ENCODE assay signal across 28 cellular contexts in genomic region chr12:68499616-68500015, GRCh38.
"Had no signal": no experiment of that assay in that cellular context is flagged by ENCODE, and none has a peak within 500 bp of the region (broad histone marks: within the 10 kb centered on the region; RNA-seq: fewer than 3 reads in every experiment).

No MANE protein-coding gene starts in this region.

- H3K36me3 ChIP-seq: colonic mucosa, gastroesophageal sphincter, heart left ventricle, ovary, right lobe of liver, suprapubic skin, transverse colon, upper lobe of right lung, uterus had no signal

- H3K4me3 ChIP-seq: colonic mucosa, gastroesophageal sphincter, heart left ventricle, hepatocyte, lung, ovary, psoas muscle, right lobe of liver, suprapubic skin, transverse colon, upper lobe of right lung, uterus had no signal

- H3K4me1 ChIP-seq: colonic mucosa, foreskin keratinocyte, right lobe of liver, suprapubic skin, transverse colon, upper lobe of right lung, uterus had no signal

- DNase-seq: colonic mucosa; effector CD8-positive, alpha-beta T cell; endodermal cell; heart left ventricle; kidney; mesendoderm; midbrain; naive thymus-derived CD4-positive, alpha-beta T cell; occipital lobe; ovary; posterior cingulate gyrus; psoas muscle; right lobe of liver; small intestine; stimulated activated CD4-positive, alpha-beta T cell treated with anti-CD3 and anti-CD28 coated beads, Interleukin-15, amount 100 ng/mL, for 24 hours; stimulated activated CD4-positive, alpha-beta T cell treated with anti-CD3 and anti-CD28 coated beads, Interleukin-2, amount 100 ng/mL, for 48 hours; stimulated activated naive B cell treated with anti-CD40 and anti-IgM and Interleukin-4, amounts not matched to agents 10 μg/mL and 1 μg/mL and 100 μg/mL, for 72 hours; transverse colon; upper lobe of right lung; uterus had no signal

- H3K9me3 ChIP-seq: colonic mucosa, gastroesophageal sphincter, heart left ventricle, ovary, psoas muscle, right lobe of liver, suprapubic skin, transverse colon, upper lobe of right lung, uterus had no signal

- H2AFZ ChIP-seq: hepatocyte had no signal

- H3K4me2 ChIP-seq: hepatocyte had no signal

- H3K79me2 ChIP-seq: hepatocyte had no signal

- H3K27me3 ChIP-seq: colonic mucosa, foreskin keratinocyte, gastroesophageal sphincter, heart left ventricle, hepatocyte, ovary, right lobe of liver, suprapubic skin, transverse colon, upper lobe of right lung, uterus had no signal

- ATAC-seq: esophagus mucosa; foreskin keratinocyte; gastroesophageal sphincter; heart left ventricle; left lobe of liver; naive thymus-derived CD4-positive, alpha-beta T cell; psoas muscle; right lobe of liver; stimulated activated naive B cell treated with anti-CD40 and anti-IgM and Interleukin-4, amounts not matched to agents 10 μg/mL and 1 μg/mL and 100 μg/mL, for 72 hours; upper lobe of right lung had no signal

- H3K27ac ChIP-seq: colonic mucosa, epithelial cell of prostate, foreskin keratinocyte, gastroesophageal sphincter, heart left ventricle, hepatocyte, ovary, psoas muscle, right lobe of liver, suprapubic skin, transverse colon, upper lobe of right lung, uterus had no signal
